ENCODE assay signal across 29 cellular contexts in genomic region chr1:222596696-222597095, GRCh38. TPM values are rescaled to one million over a fixed set of nuclear protein-coding genes. Genes with fewer than 3 reads are reported as not detected.
DNase-seq lines count a peak whose midpoint lies in the region; ATAC-seq, FAIRE-seq and TF ChIP-seq lines count a peak whose summit lies in the region.
"Had no signal": no experiment of that assay in that cellular context is flagged by ENCODE, and none has a peak within 500 bp of the region (broad histone marks: within the 10 kb centered on the region; RNA-seq: fewer than 3 reads in every experiment).

No MANE protein-coding gene starts in this region.

- no peaks in the 10 kb centered on the region for H3K79me2 ChIP-seq in HepG2 (ENCODE audit: insufficient read depth, low read length)

- no peak overlapping the region for H3K4me3 Mint-ChIP-seq in activated CD4-positive, alpha-beta memory T cell treated with anti-CD3 and anti-CD28 coated beads for 36 hours
- H3K4me3 Mint-ChIP-seq: CD14-positive monocyte; CD4-positive, alpha-beta memory T cell; CD4-positive, CD25-positive, alpha-beta regulatory T cell; CD8-positive, alpha-beta memory T cell had no signal

- H3K18ac ChIP-seq in IMR-90 (ENCODE audit: low read depth, low read length): no peak overlapping the region

- H3K27me3 ChIP-seq in HepG2 (ENCODE audit: control insufficient read depth in 1 of 2, insufficient read depth in 2 of 2, low read length in 2 of 2) (no peaks in the 10 kb centered on the region), right lobe of liver (no peaks in the 10 kb centered on the region), IMR-90 (ENCODE audit: control insufficient read depth, insufficient read depth, low read length) (no peaks in the 10 kb centered on the region)
- H3K27me3 ChIP-seq: BLaER1 had no signal

- DNase-seq in HepG2 (ENCODE audit: low spot score): no peak
- no peak for DNase-seq in right lobe of liver
- no peak for DNase-seq in IMR-90
- no peak for DNase-seq in activated CD4-positive, alpha-beta memory T cell treated with anti-CD3 and anti-CD28 coated beads for 36 hours
- DNase-seq in NCI-H524 treated with DMSO at 0.1 percent for 48 hours (lab: John Stamatoyannopoulos, UW): no peak
- DNase-seq: ACHN; BE2C; C1 segment of cervical spinal cord; CD4-positive, alpha-beta memory T cell; CD4-positive, CD25-positive, alpha-beta regulatory T cell; CD8-positive, alpha-beta memory T cell; COR-L47; DMS 273 treated with DMSO at 0.1 percent for 48 hours; DMS153; DMS53; DMS79; DND-41; EL; GDM1 had no signal

- no peaks in the 10 kb centered on the region for H3K36me3 Mint-ChIP-seq in activated CD4-positive, alpha-beta memory T cell treated with anti-CD3 and anti-CD28 coated beads for 36 hours
- H3K36me3 Mint-ChIP-seq: CD14-positive monocyte; CD4-positive, alpha-beta memory T cell; CD4-positive, CD25-positive, alpha-beta regulatory T cell; CD8-positive, alpha-beta memory T cell had no signal

- intact Hi-C loops in HepG2 (cut with micrococcal nuclease; ENCODE audit: unreplicated experiment): no loop called here
- intact Hi-C loops in right lobe of liver (cut with DNase I): no loop called here
- intact Hi-C loops in IMR-90 (cut with micrococcal nuclease): no loop called here
- intact Hi-C loops in activated CD4-positive, alpha-beta memory T cell treated with anti-CD3 and anti-CD28 coated beads for 36 hours (cut with micrococcal nuclease): no loop called here

- H2BK5ac ChIP-seq in IMR-90 (ENCODE audit: low read depth, low read length, poor library complexity, severe bottlenecking): no peak overlapping the region

- no peak overlapping the region for H2AK5ac ChIP-seq in IMR-90 (ENCODE audit: low read depth, low read length)

- no peaks in the 10 kb centered on the region for H3K27me3 Mint-ChIP-seq in activated CD4-positive, alpha-beta memory T cell treated with anti-CD3 and anti-CD28 coated beads for 36 hours
- H3K27me3 Mint-ChIP-seq: CD8-positive, alpha-beta memory T cell had no signal

- no peak overlapping the region for H4K8ac ChIP-seq in IMR-90 (ENCODE audit: low read depth in 2 of 2, low read length in 2 of 2)

- no peak overlapping the region for H2BK20ac ChIP-seq in IMR-90 (ENCODE audit: low read depth, low read length)

- no peak for TF ChIP-seq EP300 in HepG2 (IDR thresholded peaks at IDR 0.05; ENCODE audit: low read depth in 2 of 2, low read length in 2 of 2)
- TF ChIP-seq EP300 in HepG2 (CRISPR knock-in tag; IDR thresholded peaks at IDR 0.05; ENCODE audit: borderline replicate concordance): no peak

- FAIRE-seq in HepG2 (lab: Jason Lieb, UNC): no peak
- FAIRE-seq: GM12878, GM12892, GM18507 had no signal

- WGBS in HepG2 (ENCODE audit: low lambda C conversion rate): 14% methylated on average over 4 of the region's 4 CpGs
- 88% methylated on average over 4 of the region's 4 CpGs for WGBS in right lobe of liver (ENCODE audit: insufficient coverage, low coverage, low lambda C conversion rate, missing lambda C conversion rate)
- WGBS in IMR-90 (ENCODE audit: extremely low coverage in 2 of 2, insufficient read length in 1 of 2), 2 experiments: 20% methylated on average over 1 of the region's 4 CpGs; no CpG with 5 or more reads in 1 of the 2 experiments

- dilution Hi-C loops in IMR-90 (cut with HindIII; ENCODE audit: low sequenced_read_pairs, unreplicated experiment): no loop called here

- no peak overlapping the region for H3K4ac ChIP-seq in IMR-90 (ENCODE audit: low read depth, low read length)

- H2BK15ac ChIP-seq in IMR-90 (ENCODE audit: low read depth, low read length): no peak overlapping the region

- no peak for TF ChIP-seq RAD21 in HepG2 (CRISPR knock-in tag; IDR thresholded peaks at IDR 0.05)
- TF ChIP-seq RAD21 in IMR-90 (IDR thresholded peaks at IDR 0.05; ENCODE audit: low read length): no peak

- no peak overlapping the region for H4K5ac ChIP-seq in IMR-90 (ENCODE audit: low read depth, low read length)

- CTCF ChIA-PET in HepG2 (lab: Yijun Ruan, JAX; ENCODE audit: low intra/inter-chr PET ratio, low total read pairs) (no interaction called here), IMR-90 (lab: Yijun Ruan, JAX) (no interaction called here)
- CTCF ChIA-PET in activated CD4-positive, alpha-beta memory T cell treated with anti-CD3 and anti-CD28 coated beads for 36 hours (lab: Charles Lee): no interaction called here

- in situ Hi-C loops in HepG2 (cut with HindIII; ENCODE audit: extremely low pct_ligation_motif_present, low pct_unique_long_range_greater_than_20kb): no loop called here
- in situ Hi-C loops in IMR-90 (cut with MboI; ENCODE audit: low sequenced_read_pairs): no loop called here

- H3K4me1 ChIP-seq in HepG2 (ENCODE audit: insufficient read depth, low read length) (no peaks in the 10 kb centered on the region), right lobe of liver (no peaks in the 10 kb centered on the region), IMR-90 (ENCODE audit: control insufficient read depth, insufficient read depth, low read length) (peaks cover 1% of the 10 kb centered on the region; the same call in 1 of the 2 replicates)
- H3K4me1 ChIP-seq: BE2C, BLaER1 had no signal

- no peak overlapping the region for H3K23ac ChIP-seq in IMR-90 (ENCODE audit: low read depth, low read length)

- H4K91ac ChIP-seq in IMR-90 (ENCODE audit: insufficient read depth, low read depth, low read length): no peak overlapping the region

- H3K9ac ChIP-seq in HepG2 (ENCODE audit: insufficient read depth, low read depth, low read length) (no peak overlapping the region), IMR-90 (ENCODE audit: low read depth, low read length) (no peak overlapping the region)
- H3K9ac ChIP-seq: BLaER1 had no signal

- H3K14ac ChIP-seq in IMR-90 (replicated peaks; ENCODE audit: low read depth, low read length): no peak overlapping the region

- no peak overlapping the region for H2AK9ac ChIP-seq in IMR-90 (replicated peaks; ENCODE audit: low read depth, low read length, poor library complexity)

- BruUV-seq in HepG2 (replicated peaks; lab: Mats Ljungman, UMichigan) (no TSS peak), IMR-90 (replicated peaks; lab: Mats Ljungman, UMichigan) (no TSS peak)

- no peak for TF ChIP-seq CTCF in HepG2 (CRISPR knock-in tag; IDR thresholded peaks at IDR 0.05)
- TF ChIP-seq CTCF in right lobe of liver (IDR thresholded peaks at IDR 0.05): no peak
- TF ChIP-seq CTCF in IMR-90 (conservative IDR thresholded peaks at IDR 0.05; ENCODE audit: low read depth, low read length): no peak

- H3K36me3 ChIP-seq in HepG2 (replicated peaks in 1 of 2; ENCODE audit: control insufficient read depth in 1 of 2, insufficient read depth in 2 of 2, low read length in 2 of 2) (no peaks in the 10 kb centered on the region), right lobe of liver (no peaks in the 10 kb centered on the region), IMR-90 (ENCODE audit: control insufficient read depth, insufficient read depth, low read length) (no peaks in the 10 kb centered on the region)
- H3K36me3 ChIP-seq: BE2C, BLaER1 had no signal

- H2BK120ac ChIP-seq in IMR-90 (ENCODE audit: low read depth, low read length): no peak overlapping the region

- no peak for TF ChIP-seq POLR2A in HepG2 (IDR thresholded peaks at IDR 0.05; ENCODE audit: insufficient read depth in 1 of 2, low read depth in 2 of 2, low read length in 2 of 2)
- no peak for TF ChIP-seq POLR2A in right lobe of liver (IDR thresholded peaks at IDR 0.05)
- TF ChIP-seq POLR2A in IMR-90 (IDR thresholded peaks at IDR 0.05; ENCODE audit: low read depth, low read length): no peak

- H3K9me1 ChIP-seq in IMR-90 (ENCODE audit: insufficient read depth, low read length): no peaks in the 10 kb centered on the region

- H3K56ac ChIP-seq in IMR-90 (ENCODE audit: extremely low read depth, insufficient read depth, low read length): no peak overlapping the region

- peaks cover 4% of the 10 kb centered on the region for H3K9me3 Mint-ChIP-seq in activated CD4-positive, alpha-beta memory T cell treated with anti-CD3 and anti-CD28 coated beads for 36 hours

- POLR2A ChIA-PET in HepG2 (lab: Yijun Ruan, JAX): no interaction called here
- POLR2A ChIA-PET in IMR-90 (lab: Charles Lee; ENCODE audit: unreplicated experiment): no interaction called here
- POLR2A ChIA-PET in activated CD4-positive, alpha-beta memory T cell treated with anti-CD3 and anti-CD28 coated beads for 36 hours (lab: Charles Lee): no interaction called here

- no peak overlapping the region for H3K4me3 ChIP-seq in HepG2 (replicated peaks in 1 of 3; ENCODE audit: insufficient read depth in 1 of 3, low read depth in 2 of 3, low read length in 3 of 3)
- no peak overlapping the region for H3K4me3 ChIP-seq in right lobe of liver
- no peak overlapping the region for H3K4me3 ChIP-seq in IMR-90 (ENCODE audit: insufficient read depth, low read depth, low read length)
- H3K4me3 ChIP-seq: BLaER1, GM12878 had no signal

- H3K9me3 ChIP-seq in HepG2 (ENCODE audit: low read length): peaks cover 13% of the 10 kb centered on the region
- H3K9me3 ChIP-seq in right lobe of liver: no peaks in the 10 kb centered on the region
- no peaks in the 10 kb centered on the region for H3K9me3 ChIP-seq in IMR-90 (ENCODE audit: control insufficient read depth, insufficient read depth, low read length)
- H3K9me3 ChIP-seq: BE2C, BLaER1 had no signal

- H3K4me2 ChIP-seq in HepG2 (ENCODE audit: low read depth, low read length) (no peak overlapping the region), IMR-90 (ENCODE audit: low read depth, low read length) (no peak overlapping the region)
- H3K4me2 ChIP-seq: BLaER1 had no signal

- H3K27ac Mint-ChIP-seq in activated CD4-positive, alpha-beta memory T cell treated with anti-CD3 and anti-CD28 coated beads for 36 hours: no peak overlapping the region
- H3K27ac Mint-ChIP-seq: CD14-positive monocyte; CD4-positive, alpha-beta memory T cell; CD4-positive, CD25-positive, alpha-beta regulatory T cell; CD8-positive, alpha-beta memory T cell had no signal

- H4K20me1 ChIP-seq in HepG2 (ENCODE audit: insufficient read depth, low read length) (no peaks in the 10 kb centered on the region), IMR-90 (ENCODE audit: insufficient read depth, low read length) (no peaks in the 10 kb centered on the region)
- H4K20me1 ChIP-seq: BLaER1 had no signal

- ATAC-seq in HepG2 (no peak), right lobe of liver (no peak), HG02798 (IDR thresholded peaks at IDR 0.05; ENCODE audit: poor library complexity, unreplicated experiment) (peak; percentile 37), IMR-90 (ENCODE audit: low read depth) (no peak), GM21723 (IDR thresholded peaks at IDR 0.05; ENCODE audit: unreplicated experiment) (no peak)
- ATAC-seq: GM12878 had no signal

- H3K79me1 ChIP-seq in IMR-90 (ENCODE audit: low read depth in 1 of 2, low read length in 2 of 2): no peaks in the 10 kb centered on the region

- H2AFZ ChIP-seq in HepG2 (ENCODE audit: low read length): no peak overlapping the region
- no peak overlapping the region for H2AFZ ChIP-seq in IMR-90 (replicated peaks; ENCODE audit: low read length, poor library complexity)

- no peaks in the 10 kb centered on the region for H3K4me1 Mint-ChIP-seq in activated CD4-positive, alpha-beta memory T cell treated with anti-CD3 and anti-CD28 coated beads for 36 hours (ENCODE audit: low read depth)
- H3K4me1 Mint-ChIP-seq: CD4-positive, alpha-beta memory T cell; CD8-positive, alpha-beta memory T cell had no signal

- H3K27ac ChIP-seq in HepG2 (ENCODE audit: extremely low read length, insufficient read depth, low read length): no peak overlapping the region
- H3K27ac ChIP-seq in right lobe of liver: no peak overlapping the region
- H3K27ac ChIP-seq in IMR-90 (ENCODE audit: insufficient read depth, low read length): no peak overlapping the region
- H3K27ac ChIP-seq: 22Rv1, BLaER1 had no signal

RNA-seq across cellular contexts. Expression of gene TAF1A, which starts 7.0 kb away (rescaled TPM):
- 10.7 and 15.9 TPM in 2 replicates for total RNA-seq in HepG2 (2016; rRNA removed; fragmentation: Illumina TruSeq; extraction: Trizol)
- total RNA-seq in HepG2 (2016; cell fraction: cytosol; rRNA removed; fragmentation: Illumina TruSeq; extraction: Trizol; ENCODE audit: low read depth): 3.6 and 4.1 TPM in 2 replicates
- total RNA-seq in HepG2 (2016; cell fraction: insoluble cytoplasmic fraction; rRNA removed; fragmentation: Illumina TruSeq; extraction: Trizol): 13.3 and 16.3 TPM in 2 replicates
- total RNA-seq in HepG2 (2016; cell fraction: membrane; rRNA removed; fragmentation: Illumina TruSeq; extraction: Trizol): 3.8 TPM in 2 replicates
- total RNA-seq in HepG2 (2016; cell fraction: nucleus; rRNA removed; fragmentation: Illumina TruSeq; extraction: Trizol): 12.9 and 14.5 TPM in 2 replicates
- polyA plus RNA-seq in HepG2 (2011; rRNA removed): 3.0 and 3.3 TPM in 2 replicates
- polyA plus RNA-seq in HepG2 (2011; cell fraction: cytosol; rRNA removed): 1.1 and 2.3 TPM in 2 replicates
- 8.5 and 9.7 TPM in 2 replicates for polyA plus RNA-seq in HepG2 (2011; cell fraction: nucleus; rRNA removed)
- 5.5 and 5.7 TPM in 2 replicates for polyA plus RNA-seq in HepG2 (2012)
- 0.27 and 0.28 TPM in 2 replicates for polyA plus RNA-seq in HepG2 (2016; cell fraction: cytosol; fragmentation: Illumina TruSeq; extraction: Trizol; ENCODE audit: low read depth)
- 10.8 and 11.2 TPM in 2 replicates for polyA plus RNA-seq in HepG2 (2016; cell fraction: insoluble cytoplasmic fraction; fragmentation: Illumina TruSeq; extraction: Trizol; ENCODE audit: low read depth)
- 0.96 and 1.3 TPM in 2 replicates for polyA plus RNA-seq in HepG2 (2016; cell fraction: membrane; fragmentation: Illumina TruSeq; extraction: Trizol; ENCODE audit: low read depth)
- polyA plus RNA-seq in HepG2 (2016; cell fraction: nucleus; fragmentation: Illumina TruSeq; extraction: Trizol; ENCODE audit: insufficient read depth, low read depth): 9.7 and 12.6 TPM in 2 replicates
- 1.6 and 1.8 TPM in 2 replicates for polyA minus RNA-seq in HepG2 (2011; rRNA and poly(A)+ RNA removed; ENCODE audit: low replicate concordance)
- polyA minus RNA-seq in HepG2 (2011; cell fraction: cytosol; rRNA and poly(A)+ RNA removed): 1.3 and 2.9 TPM in 2 replicates
- 22.5 and 27.8 TPM in 2 replicates for polyA minus RNA-seq in HepG2 (2011; cell fraction: nucleus; rRNA and poly(A)+ RNA removed)
- total RNA-seq in right lobe of liver: 1 to 10 TPM; 2.1 to 7.5 (median 2.5) TPM
- 5.4 and 10.0 TPM in 2 replicates for total RNA-seq in IMR-90 (2012; rRNA removed)
- polyA plus RNA-seq in IMR-90 (2012; rRNA removed): 2.4 and 3.8 TPM in 2 replicates
- polyA plus RNA-seq in IMR-90 (2012; cell fraction: cytosol; rRNA removed): 0.41 and 1.2 TPM in 2 replicates
- 0.76 and 7.2 TPM in 2 replicates for polyA plus RNA-seq in IMR-90 (2012; cell fraction: nucleus; rRNA removed; ENCODE audit: low replicate concordance)
- total RNA-seq in activated CD4-positive, alpha-beta memory T cell treated with anti-CD3 and anti-CD28 coated beads for 36 hours: 10 to 100 TPM; 19.1 to 19.6 TPM

RNA-seq across cellular contexts. Expression of gene MIA3, which starts 21.2 kb away (rescaled TPM):
- total RNA-seq in HepG2 (2016; rRNA removed; fragmentation: Illumina TruSeq; extraction: Trizol): 27.4 and 48.7 TPM in 2 replicates
- 3.2 and 3.7 TPM in 2 replicates for total RNA-seq in HepG2 (2016; cell fraction: cytosol; rRNA removed; fragmentation: Illumina TruSeq; extraction: Trizol; ENCODE audit: low read depth)
- 27.7 and 51.2 TPM in 2 replicates for total RNA-seq in HepG2 (2016; cell fraction: insoluble cytoplasmic fraction; rRNA removed; fragmentation: Illumina TruSeq; extraction: Trizol)
- 7.2 and 9.4 TPM in 2 replicates for total RNA-seq in HepG2 (2016; cell fraction: membrane; rRNA removed; fragmentation: Illumina TruSeq; extraction: Trizol)
- 73.6 and 82.8 TPM in 2 replicates for total RNA-seq in HepG2 (2016; cell fraction: nucleus; rRNA removed; fragmentation: Illumina TruSeq; extraction: Trizol)
- 45.2 and 45.6 TPM in 2 replicates for polyA plus RNA-seq in HepG2 (2011; rRNA removed)
- 34.4 and 35.7 TPM in 2 replicates for polyA plus RNA-seq in HepG2 (2011; cell fraction: cytosol; rRNA removed)
- polyA plus RNA-seq in HepG2 (2011; cell fraction: nucleus; rRNA removed): 125 and 161 TPM in 2 replicates
- 25.2 and 38.0 TPM in 2 replicates for polyA plus RNA-seq in HepG2 (2012)
- polyA plus RNA-seq in HepG2 (2016; cell fraction: cytosol; fragmentation: Illumina TruSeq; extraction: Trizol; ENCODE audit: low read depth): 2.4 and 3.6 TPM in 2 replicates
- polyA plus RNA-seq in HepG2 (2016; cell fraction: insoluble cytoplasmic fraction; fragmentation: Illumina TruSeq; extraction: Trizol; ENCODE audit: low read depth): 14.1 and 14.8 TPM in 2 replicates
- 3.1 and 5.5 TPM in 2 replicates for polyA plus RNA-seq in HepG2 (2016; cell fraction: membrane; fragmentation: Illumina TruSeq; extraction: Trizol; ENCODE audit: low read depth)
- 108 and 114 TPM in 2 replicates for polyA plus RNA-seq in HepG2 (2016; cell fraction: nucleus; fragmentation: Illumina TruSeq; extraction: Trizol; ENCODE audit: insufficient read depth, low read depth)
- 42.0 and 48.4 TPM in 2 replicates for polyA minus RNA-seq in HepG2 (2011; rRNA and poly(A)+ RNA removed; ENCODE audit: low replicate concordance)
- 19.9 and 24.8 TPM in 2 replicates for polyA minus RNA-seq in HepG2 (2011; cell fraction: cytosol; rRNA and poly(A)+ RNA removed)
- 67.5 and 74.8 TPM in 2 replicates for polyA minus RNA-seq in HepG2 (2011; cell fraction: nucleus; rRNA and poly(A)+ RNA removed)
- total RNA-seq in right lobe of liver: 10 to 100 TPM; 40.6 to 89.6 (median 60.6) TPM
- 35.0 and 43.3 TPM in 2 replicates for total RNA-seq in IMR-90 (2012; rRNA removed)
- polyA plus RNA-seq in IMR-90 (2012; rRNA removed): 45.4 and 54.2 TPM in 2 replicates
- polyA plus RNA-seq in IMR-90 (2012; cell fraction: cytosol; rRNA removed): 42.5 and 46.9 TPM in 2 replicates
- polyA plus RNA-seq in IMR-90 (2012; cell fraction: nucleus; rRNA removed; ENCODE audit: low replicate concordance): 169 and 205 TPM in 2 replicates
- total RNA-seq in activated CD4-positive, alpha-beta memory T cell treated with anti-CD3 and anti-CD28 coated beads for 36 hours: 10 to 100 TPM; 41.5 to 43.2 TPM

RNA-seq across cellular contexts. Expression of gene HHIPL2, which starts 48.8 kb away (rescaled TPM):
- total RNA-seq in HepG2 (2016; rRNA removed; fragmentation: Illumina TruSeq; extraction: Trizol) (0.07 and 0.53 TPM in 2 replicates), right lobe of liver (1 to 10 TPM in 1 of 6 experiments, not detected in 5; 1.6 TPM), IMR-90 (2012; rRNA removed) (under 0.01 TPM in 1 of 2 replicates, not detected in the other)
- not detected in 2 replicates for total RNA-seq in HepG2 (2016; cell fraction: cytosol; rRNA removed; fragmentation: Illumina TruSeq; extraction: Trizol; ENCODE audit: low read depth)
- 0.30 TPM in 2 replicates for total RNA-seq in HepG2 (2016; cell fraction: insoluble cytoplasmic fraction; rRNA removed; fragmentation: Illumina TruSeq; extraction: Trizol)
- 0.09 and 0.41 TPM in 2 replicates for total RNA-seq in HepG2 (2016; cell fraction: membrane; rRNA removed; fragmentation: Illumina TruSeq; extraction: Trizol)
- 0.50 and 2.3 TPM in 2 replicates for total RNA-seq in HepG2 (2016; cell fraction: nucleus; rRNA removed; fragmentation: Illumina TruSeq; extraction: Trizol)
- polyA plus RNA-seq in HepG2 (2011; rRNA removed) (0.46 and 1.3 TPM in 2 replicates), IMR-90 (2012; rRNA removed) (0.12 and 0.17 TPM in 2 replicates)
- polyA plus RNA-seq in HepG2 (2011; cell fraction: cytosol; rRNA removed): 0.13 and 0.37 TPM in 2 replicates
- polyA plus RNA-seq in HepG2 (2011; cell fraction: nucleus; rRNA removed): 2.3 TPM in 2 replicates
- polyA plus RNA-seq in HepG2 (2012): 1.3 and 1.8 TPM in 2 replicates
- polyA plus RNA-seq in HepG2 (2016; cell fraction: cytosol; fragmentation: Illumina TruSeq; extraction: Trizol; ENCODE audit: low read depth): not detected in 2 replicates
- 0.14 and 0.30 TPM in 2 replicates for polyA plus RNA-seq in HepG2 (2016; cell fraction: insoluble cytoplasmic fraction; fragmentation: Illumina TruSeq; extraction: Trizol; ENCODE audit: low read depth)
- polyA plus RNA-seq in HepG2 (2016; cell fraction: membrane; fragmentation: Illumina TruSeq; extraction: Trizol; ENCODE audit: low read depth): 0.17 TPM in 1 of 2 replicates, not detected in the other
- polyA plus RNA-seq in HepG2 (2016; cell fraction: nucleus; fragmentation: Illumina TruSeq; extraction: Trizol; ENCODE audit: insufficient read depth, low read depth): 1.8 and 2.9 TPM in 2 replicates
- 0.06 and 0.23 TPM in 2 replicates for polyA minus RNA-seq in HepG2 (2011; rRNA and poly(A)+ RNA removed; ENCODE audit: low replicate concordance)
- not detected in 2 replicates for polyA minus RNA-seq in HepG2 (2011; cell fraction: cytosol; rRNA and poly(A)+ RNA removed)
- polyA minus RNA-seq in HepG2 (2011; cell fraction: nucleus; rRNA and poly(A)+ RNA removed): 0.12 and 0.64 TPM in 2 replicates
- polyA plus RNA-seq in IMR-90 (2012; cell fraction: cytosol; rRNA removed): 0.02 and 0.29 TPM in 2 replicates
- 0.41 and 2.6 TPM in 2 replicates for polyA plus RNA-seq in IMR-90 (2012; cell fraction: nucleus; rRNA removed; ENCODE audit: low replicate concordance)
- not detected for total RNA-seq in activated CD4-positive, alpha-beta memory T cell treated with anti-CD3 and anti-CD28 coated beads for 36 hours
- total RNA-seq: A673; CD4-positive, CD25-positive, alpha-beta regulatory T cell; G401 had no signal
- polyA plus RNA-seq: CD14-positive monocyte; CD4-positive, alpha-beta memory T cell; CD4-positive, CD25-positive, alpha-beta regulatory T cell; CD8-positive, alpha-beta memory T cell had no signal
